ENCODE assay signal across 16 cellular contexts in the genomic region with DNA sequence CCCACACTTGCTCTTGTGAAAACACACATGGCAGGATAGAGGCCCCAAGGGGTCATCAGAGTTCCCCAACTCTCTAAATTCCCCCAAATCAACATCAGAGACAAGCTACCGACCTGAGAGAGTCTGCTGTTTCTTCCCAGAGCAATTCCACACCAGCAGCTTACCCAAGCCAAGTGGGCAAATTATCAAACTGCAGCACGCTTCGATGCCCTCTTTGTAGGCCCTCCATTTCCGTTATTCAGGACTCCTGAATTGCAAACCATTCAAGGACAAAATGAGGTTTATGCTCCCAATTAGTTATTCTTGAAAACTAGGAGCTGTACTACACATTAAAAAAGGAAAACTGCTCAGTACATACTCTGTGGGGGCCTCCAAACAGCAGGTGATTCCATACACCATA.
DNase-seq lines count a peak whose midpoint lies in the region; ATAC-seq and TF ChIP-seq lines count a peak whose summit lies in the region.
"Had no signal": no experiment of that assay in that cellular context is flagged by ENCODE, and none has a peak within 500 bp of the region (broad histone marks: within the 10 kb centered on the region; RNA-seq: fewer than 3 reads in every experiment).

No MANE protein-coding gene starts in this region.

- no peaks in the 10 kb centered on the region for H3K36me3 Mint-ChIP-seq in activated CD4-positive, alpha-beta memory T cell treated with anti-CD3 and anti-CD28 coated beads, Interleukin-2, amount 10 ng/mL, durations not matched to agents 7 days and 5 days (ENCODE audit: low read depth)

- H3K4me1 Mint-ChIP-seq in activated CD4-positive, alpha-beta memory T cell treated with anti-CD3 and anti-CD28 coated beads, Interleukin-2, amount 10 ng/mL, durations not matched to agents 7 days and 5 days, result no peaks in the 10 kb centered on the region
- H3K4me1 Mint-ChIP-seq: B cell had no signal

- POLR2A ChIA-PET in activated CD4-positive, alpha-beta memory T cell treated with anti-CD3 and anti-CD28 coated beads, Interleukin-2, amount 10 ng/mL, durations not matched to agents 7 days and 5 days (lab: Charles Lee), result no interaction called here

- no peak for TF ChIP-seq CTCF in neural cell (IDR thresholded peaks at IDR 0.05; ENCODE audit: poor library complexity, severe bottlenecking)

- no peak overlapping the region for H3K4me3 Mint-ChIP-seq in activated CD4-positive, alpha-beta memory T cell treated with anti-CD3 and anti-CD28 coated beads, Interleukin-2, amount 10 ng/mL, durations not matched to agents 7 days and 5 days
- H3K4me3 Mint-ChIP-seq: B cell had no signal

- no peak overlapping the region for H3K9ac ChIP-seq in neural cell (ENCODE audit: low read length)

- no peaks in the 10 kb centered on the region for H3F3A ChIP-seq in neural cell (ENCODE audit: insufficient read depth, low read length, poor library complexity, severe bottlenecking)

- H3K9me3 ChIP-seq in neural cell (ENCODE audit: low read length), result no peaks in the 10 kb centered on the region

- no peak overlapping the region for H2AFZ ChIP-seq in neural cell (ENCODE audit: low read depth, low read length)

- H3K36me3 ChIP-seq in neural cell (ENCODE audit: insufficient read depth, low read length), result no peaks in the 10 kb centered on the region

- no peaks in the 10 kb centered on the region for H3K27me3 Mint-ChIP-seq in activated CD4-positive, alpha-beta memory T cell treated with anti-CD3 and anti-CD28 coated beads, Interleukin-2, amount 10 ng/mL, durations not matched to agents 7 days and 5 days
- H3K27me3 Mint-ChIP-seq: B cell had no signal

- no peak overlapping the region for H3K4me2 ChIP-seq in neural cell (ENCODE audit: low read length)

- ATAC-seq in GM21526 (IDR thresholded peaks at IDR 0.05; ENCODE audit: low FRiP score, unreplicated experiment) (no peak), GM18873 (IDR thresholded peaks at IDR 0.05; ENCODE audit: low FRiP score, unreplicated experiment) (no peak)
- ATAC-seq: GM12878, K562 had no signal

- H3K79me2 ChIP-seq in neural cell (replicated peaks; ENCODE audit: insufficient read depth, low read length), result peaks cover 8% of the 10 kb centered on the region

- H3K9me3 Mint-ChIP-seq in activated CD4-positive, alpha-beta memory T cell treated with anti-CD3 and anti-CD28 coated beads, Interleukin-2, amount 10 ng/mL, durations not matched to agents 7 days and 5 days, result no peaks in the 10 kb centered on the region

- peak overlapping the region; percentile 6 for H3K4me3 ChIP-seq in neural cell (ENCODE audit: low read length)
- H3K4me3 ChIP-seq: GM12878, K562 had no signal

- DNase-seq in Ammon's horn (ENCODE audit: low spot score) (peak; percentile 70), NCI-H446 treated with DMSO at 0.1 percent for 48 hours (lab: John Stamatoyannopoulos, UW) (peak; percentile 50), cerebellum (ENCODE audit: low spot score) (peak; percentile 30), NCI-H1105 (lab: John Stamatoyannopoulos, UW) (no peak)
- DNase-seq in activated CD4-positive, alpha-beta memory T cell treated with anti-CD3 and anti-CD28 coated beads, Interleukin-2, amount 10 ng/mL, durations not matched to agents 7 days and 5 days, result no peak
- DNase-seq: 8988T, NCI-H146, NCI-H2171 treated with DMSO at 0.1 percent for 48 hours, OCI-M1, Right ventricle myocardium superior had no signal

- TF ChIP-seq EP300 in neural cell (conservative IDR thresholded peaks at IDR 0.05; ENCODE audit: poor library complexity, severe bottlenecking), result no peak

- no peaks in the 10 kb centered on the region for H3K27me3 ChIP-seq in neural cell (ENCODE audit: insufficient read depth, low read depth, low read length)

- CTCF ChIA-PET in activated CD4-positive, alpha-beta memory T cell treated with anti-CD3 and anti-CD28 coated beads, Interleukin-2, amount 10 ng/mL, durations not matched to agents 7 days and 5 days (lab: Charles Lee), result no interaction called here

- no peaks in the 10 kb centered on the region for H3K9me2 ChIP-seq in neural cell (ENCODE audit: insufficient read depth, low read length)

- no peak overlapping the region for H3K27ac Mint-ChIP-seq in activated CD4-positive, alpha-beta memory T cell treated with anti-CD3 and anti-CD28 coated beads, Interleukin-2, amount 10 ng/mL, durations not matched to agents 7 days and 5 days
- H3K27ac Mint-ChIP-seq: B cell had no signal

- no peak for TF ChIP-seq RAD21 in neural cell (conservative IDR thresholded peaks at IDR 0.05)

- H3K27ac ChIP-seq in neural cell (ENCODE audit: low read length), result no peak overlapping the region

- no peaks in the 10 kb centered on the region for H4K20me1 ChIP-seq in neural cell (ENCODE audit: insufficient read depth)

TF ChIP-seq in neural cell, 6 proteins besides CTCF, POLR2A, EP300 and RAD21:
- TF ChIP-seq EZH2 (IDR thresholded peaks at IDR 0.05; ENCODE audit: borderline replicate concordance, insufficient read depth, low read length, poor library complexity, severe bottlenecking) (no peak), POLR2AphosphoS5 (IDR thresholded peaks at IDR 0.05) (no peak), SMC3 (conservative IDR thresholded peaks at IDR 0.05; ENCODE audit: poor library complexity) (no peak), TAF1 (IDR thresholded peaks at IDR 0.05; ENCODE audit: low read depth) (no peak), MXI1 (conservative IDR thresholded peaks at IDR 0.05; ENCODE audit: poor library complexity, severe bottlenecking) (no peak)
- TF ChIP-seq, protein P1, sequence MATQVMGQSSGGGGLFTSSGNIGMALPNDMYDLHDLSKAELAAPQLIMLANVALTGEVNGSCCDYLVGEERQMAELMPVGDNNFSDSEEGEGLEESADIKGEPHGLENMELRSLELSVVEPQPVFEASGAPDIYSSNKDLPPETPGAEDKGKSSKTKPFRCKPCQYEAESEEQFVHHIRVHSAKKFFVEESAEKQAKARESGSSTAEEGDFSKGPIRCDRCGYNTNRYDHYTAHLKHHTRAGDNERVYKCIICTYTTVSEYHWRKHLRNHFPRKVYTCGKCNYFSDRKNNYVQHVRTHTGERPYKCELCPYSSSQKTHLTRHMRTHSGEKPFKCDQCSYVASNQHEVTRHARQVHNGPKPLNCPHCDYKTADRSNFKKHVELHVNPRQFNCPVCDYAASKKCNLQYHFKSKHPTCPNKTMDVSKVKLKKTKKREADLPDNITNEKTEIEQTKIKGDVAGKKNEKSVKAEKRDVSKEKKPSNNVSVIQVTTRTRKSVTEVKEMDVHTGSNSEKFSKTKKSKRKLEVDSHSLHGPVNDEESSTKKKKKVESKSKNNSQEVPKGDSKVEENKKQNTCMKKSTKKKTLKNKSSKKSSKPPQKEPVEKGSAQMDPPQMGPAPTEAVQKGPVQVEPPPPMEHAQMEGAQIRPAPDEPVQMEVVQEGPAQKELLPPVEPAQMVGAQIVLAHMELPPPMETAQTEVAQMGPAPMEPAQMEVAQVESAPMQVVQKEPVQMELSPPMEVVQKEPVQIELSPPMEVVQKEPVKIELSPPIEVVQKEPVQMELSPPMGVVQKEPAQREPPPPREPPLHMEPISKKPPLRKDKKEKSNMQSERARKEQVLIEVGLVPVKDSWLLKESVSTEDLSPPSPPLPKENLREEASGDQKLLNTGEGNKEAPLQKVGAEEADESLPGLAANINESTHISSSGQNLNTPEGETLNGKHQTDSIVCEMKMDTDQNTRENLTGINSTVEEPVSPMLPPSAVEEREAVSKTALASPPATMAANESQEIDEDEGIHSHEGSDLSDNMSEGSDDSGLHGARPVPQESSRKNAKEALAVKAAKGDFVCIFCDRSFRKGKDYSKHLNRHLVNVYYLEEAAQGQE (IDR thresholded peaks at IDR 0.05; ENCODE audit: borderline replicate concordance), result no peak

Comparison
In these comparisons a context has a peak if more than half of its experiments do, and no peak if none do; other contexts are left out.
1. DNase-seq: peak in Ammon's horn (single experiment), NCI-H446 treated with DMSO at 0.1 percent for 48 hours (single experiment) and cerebellum (single experiment); none in NCI-H1105 (single experiment) and activated CD4-positive, alpha-beta memory T cell treated with anti-CD3 and anti-CD28 coated beads, Interleukin-2, amount 10 ng/mL, durations not matched to agents 7 days and 5 days (single experiment).